In the genomic region with DNA sequence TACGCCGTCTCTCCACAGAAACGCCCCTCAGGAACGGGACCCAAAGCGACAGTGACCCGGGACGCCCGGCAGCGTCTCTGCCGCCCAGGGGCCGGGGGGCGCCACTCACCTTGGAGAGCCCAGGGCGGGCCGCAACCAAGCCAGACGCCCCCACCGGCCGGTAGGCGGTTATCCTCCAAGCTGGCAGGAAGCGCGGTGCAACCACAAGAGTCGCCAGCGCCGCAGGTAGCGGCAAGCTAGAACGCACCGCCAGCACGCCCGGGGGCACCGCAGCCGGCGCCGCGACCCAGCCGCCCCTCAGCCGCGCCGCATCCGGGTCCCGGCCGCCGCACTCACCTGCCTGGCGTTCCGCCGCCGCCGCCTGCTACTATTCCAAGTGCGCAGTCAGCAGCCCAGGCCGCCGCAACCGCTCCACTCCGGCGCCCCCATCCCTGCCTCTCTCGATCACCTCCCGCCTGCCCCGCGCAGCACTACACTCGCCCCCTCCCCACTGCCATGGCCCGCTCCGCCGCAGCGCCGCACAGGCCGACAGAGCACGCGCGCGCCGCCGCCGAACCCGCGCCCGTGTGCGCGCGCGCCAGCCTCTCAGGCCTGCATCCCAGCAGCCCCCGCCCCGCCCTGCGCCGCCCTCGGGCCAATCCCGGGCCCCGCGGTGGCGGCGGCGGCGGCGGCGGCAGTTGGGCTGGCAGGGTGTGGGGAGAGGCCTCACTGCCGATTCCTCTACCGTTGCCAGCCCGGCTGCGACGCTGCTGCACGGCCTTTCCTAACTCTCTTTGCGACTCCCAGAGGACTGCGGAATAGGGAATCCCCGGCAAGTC, we compare ENCODE assay signal across 8 cellular contexts. TPM values are rescaled to one million over a fixed set of nuclear protein-coding genes. Genes with fewer than 3 reads are reported as not detected.
DNase-seq lines count a peak whose midpoint lies in the region; ATAC-seq, FAIRE-seq and TF ChIP-seq lines count a peak whose summit lies in the region.

A gene (minus strand): TSS at position 570 of the 818 bp plus-strand sequence. CDS start 75,585 bp downstream, outside the sequence.

- peak within 1 kb of the TSS; percentile 97 for H3K27ac Mint-ChIP-seq in activated naive CD4-positive, alpha-beta T cell treated with anti-CD3 and anti-CD28 coated beads, Interleukin-2, amount 50 U/mL, for 24 hours

- H4K20me1 ChIP-seq in HCT116 (ENCODE audit: insufficient read depth) = no peaks in the 10 kb centered on the region

- peak within 1 kb of the TSS; percentile 72 for H3K9ac ChIP-seq in HCT116 (ENCODE audit: low read length)

- H3K36me3 Mint-ChIP-seq in activated naive CD4-positive, alpha-beta T cell treated with anti-CD3 and anti-CD28 coated beads, Interleukin-2, amount 50 U/mL, for 24 hours = peaks cover 3% of the 10 kb centered on the region

- CTCF ChIA-PET in HCT116 (lab: Charles Lee) = interaction anchor here (0.9 kb wide), 1 partner anchor 81 kb away, joined by 4 read pairs; no protein-coding TSS in a partner anchor

- RAD21 ChIA-PET in HCT116 (lab: Charles Lee; ENCODE audit: low non-redundant PET in 1 of 2, low total read pairs in 2 of 2, uncharacterized antibody in 2 of 2, unreplicated experiment in 2 of 2) = no interaction called here

- peak within 1 kb of the TSS; percentile 93 for H3K27ac ChIP-seq in HCT116 (ENCODE audit: low read depth, low read length)
- H3K27ac ChIP-seq in pancreas = peak within 1 kb of the TSS; percentile 75 to 96 (median 94)
- peak within 1 kb of the TSS; percentile 88 to 98 (median 95) for H3K27ac ChIP-seq in thyroid gland

- H3K4me1 Mint-ChIP-seq in activated naive CD4-positive, alpha-beta T cell treated with anti-CD3 and anti-CD28 coated beads, Interleukin-2, amount 50 U/mL, for 24 hours = peaks cover 28% of the 10 kb centered on the region

- TF ChIP-seq CTCF in HCT116 (IDR thresholded peaks at IDR 0.05 in 2 of 3, conservative IDR thresholded peaks at IDR 0.05 in 1 of 3; ENCODE audit: borderline replicate concordance in 1 of 3, insufficient read depth in 1 of 3, low read depth in 2 of 3, low read length in 2 of 3) (peak in 2 of 3 experiments; percentile 32 to 50; a peak in 4 of 6 replicates), pancreas (IDR thresholded peaks at IDR 0.05) (peak in 1 of 4 donors; percentile 20), thyroid gland (IDR thresholded peaks at IDR 0.05) (peak in 3 of 6 experiments; percentile 4 to 34 (median 30))

- no peaks in the 10 kb centered on the region for H3K9me3 ChIP-seq in HCT116 (ENCODE audit: control insufficient read depth in 1 of 2, insufficient read depth in 1 of 2, low read depth in 1 of 2, low read length in 2 of 2)
- no peaks in the 10 kb centered on the region for H3K9me3 ChIP-seq in pancreas
- H3K9me3 ChIP-seq in thyroid gland = no peaks in the 10 kb centered on the region

- H3K27me3 Mint-ChIP-seq in activated naive CD4-positive, alpha-beta T cell treated with anti-CD3 and anti-CD28 coated beads, Interleukin-2, amount 50 U/mL, for 24 hours = no peaks in the 10 kb centered on the region

- POLR2A ChIA-PET in HCT116 (lab: Charles Lee) = interaction anchor here (1.2 kb wide), 1 partner anchor 29 kb away, joined by 4 read pairs; no protein-coding TSS in a partner anchor

- no peaks in the 10 kb centered on the region for H3K9me3 Mint-ChIP-seq in activated naive CD4-positive, alpha-beta T cell treated with anti-CD3 and anti-CD28 coated beads, Interleukin-2, amount 50 U/mL, for 24 hours

- no TSS peak for BruUV-seq in HCT116 (replicated peaks; lab: Mats Ljungman, UMichigan)

- WGBS in pancreas, 2 donors = 0 to 1% methylated on average over 73 to 100 of the region's 100 CpGs
- WGBS in thyroid gland, 2 donors = 0 to 3% methylated on average over 12 to 36 of the region's 100 CpGs

- H3K4me2 ChIP-seq in HCT116 (ENCODE audit: low read length) = peak within 1 kb of the TSS; percentile 84

- H2AFZ ChIP-seq in HCT116 (ENCODE audit: low read depth, low read length, poor library complexity, severe bottlenecking) = no peak within 1 kb of the TSS

- TF ChIP-seq RAD21 in HCT116 (IDR thresholded peaks at IDR 0.05; ENCODE audit: low read depth) = peak; percentile 37

- peaks cover 9 to 19% of the 10 kb centered on the region in 2 experiments for H3K4me1 ChIP-seq in HCT116 (ENCODE audit: control insufficient read depth in 1 of 2, insufficient read depth in 2 of 2, low read length in 2 of 2)
- peaks cover 0 to 12% (median 0%) of the 10 kb centered on the region in 3 donors for H3K4me1 ChIP-seq in pancreas
- peaks cover 22 to 24% of the 10 kb centered on the region in 2 donors for H3K4me1 ChIP-seq in thyroid gland

- intact Hi-C loops in HCT116 (cut with micrococcal nuclease) (loop anchor here (1.0 to 5.0 kb wide), 2 partner anchors 29 to 83 kb away; no protein-coding TSS in a partner anchor), pancreas (cut with DNase I) (no loop called here), thyroid gland (cut with DNase I) (loop anchor here (10.0 kb wide), 1 partner anchor 80 kb away; no protein-coding TSS in a partner anchor)

- peak; percentile 94 for ATAC-seq in HCT116
- peak; percentile 98 for ATAC-seq in SK-N-SH treated with all-trans-retinoic acid at 6 μM for 48 hours
- peak; percentile 94 to 98 (median 96) for ATAC-seq in pancreas

- peaks cover 48% of the 10 kb centered on the region for H3K79me2 ChIP-seq in HCT116 (ENCODE audit: insufficient read depth, low read length)

- peak; percentile 56 for DNase-seq in GM04504 (ENCODE audit: low read depth)
- DNase-seq in HCT116 (ENCODE audit: low read depth, low spot score) = peak; percentile 44
- peak; percentile 73 for DNase-seq in MV-4-11 (lab: John Stamatoyannopoulos, UW)
- peak; percentile 91 for DNase-seq in glomerular visceral epithelial cell (ENCODE audit: extremely low spot score)
- peak; percentile 90 to 95 (median 93) for DNase-seq in pancreas
- peak; percentile 93 to 94 for DNase-seq in thyroid gland

- FAIRE-seq in pancreas (lab: Jason Lieb, UNC) = no peak

- peak; percentile 93 for TF ChIP-seq POLR2A in HCT116 (IDR thresholded peaks at IDR 0.05; ENCODE audit: borderline replicate concordance, extremely low read depth, insufficient read depth, insufficient read length)
- peak; percentile 45 to 98 for TF ChIP-seq POLR2A in thyroid gland (IDR thresholded peaks at IDR 0.05)

- H3K4me3 Mint-ChIP-seq in activated naive CD4-positive, alpha-beta T cell treated with anti-CD3 and anti-CD28 coated beads, Interleukin-2, amount 50 U/mL, for 24 hours = peak within 1 kb of the TSS; percentile 98

- no peaks in the 10 kb centered on the region for H3K9me2 ChIP-seq in HCT116 (ENCODE audit: insufficient read depth)

- H3K4me3 ChIP-seq in HCT116 (replicated peaks in 1 of 2; ENCODE audit: low read depth in 1 of 2, low read length in 2 of 2) (peak within 1 kb of the TSS; percentile 67 to 71), pancreas (peak within 1 kb of the TSS; percentile 77 to 98 (median 90)), thyroid gland (replicated peaks in 1 of 3) (peak within 1 kb of the TSS; percentile 41 to 85 (median 70))

- H3K36me3 ChIP-seq in HCT116 (ENCODE audit: control insufficient read depth in 1 of 2, insufficient read depth in 2 of 2, low read length in 2 of 2) = no peaks in the 10 kb centered on the region
- H3K36me3 ChIP-seq in pancreas = no peaks in the 10 kb centered on the region
- H3K36me3 ChIP-seq in thyroid gland = no peaks in the 10 kb centered on the region

- H3K27me3 ChIP-seq in HCT116 (ENCODE audit: insufficient read depth, low read length) (no peaks in the 10 kb centered on the region), pancreas (no peaks in the 10 kb centered on the region), thyroid gland (no peaks in the 10 kb centered on the region)

TF ChIP-seq in HCT116, 20 proteins besides CTCF, POLR2A, EP300 and RAD21 (continues in another document):
- TF ChIP-seq TCF7L2 (IDR thresholded peaks at IDR 0.05; ENCODE audit: borderline replicate concordance, extremely low read depth, insufficient read depth, insufficient read length) (peak; percentile 22), SRF (IDR thresholded peaks at IDR 0.05; ENCODE audit: low read depth) (no peak), EZH2phosphoT487 (IDR thresholded peaks at IDR 0.05; ENCODE audit: borderline replicate concordance) (no peak), YY1 (IDR thresholded peaks at IDR 0.05; ENCODE audit: extremely low read depth, insufficient replicate concordance, low read depth, low read length) (peak; percentile 13), ELF1 (IDR thresholded peaks at IDR 0.05; ENCODE audit: borderline replicate concordance, low read depth) (no peak), CEBPB (IDR thresholded peaks at IDR 0.05; ENCODE audit: low read depth) (no peak)
- TF ChIP-seq, protein P1, sequence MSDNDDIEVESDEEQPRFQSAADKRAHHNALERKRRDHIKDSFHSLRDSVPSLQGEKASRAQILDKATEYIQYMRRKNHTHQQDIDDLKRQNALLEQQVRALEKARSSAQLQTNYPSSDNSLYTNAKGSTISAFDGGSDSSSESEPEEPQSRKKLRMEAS (IDR thresholded peaks at IDR 0.05) = 0 out of 2 replicates have a peak, but pooled peaks have one; percentile 23

TF ChIP-seq in SK-N-SH treated with all-trans-retinoic acid at 6 μM for 48 hours, 23 proteins besides CTCF, POLR2A, EP300 and RAD21 (continues in another document):
- no peak for TF ChIP-seq SNAI2 (CRISPR knock-in tag; IDR thresholded peaks at IDR 0.05)
- no peak for TF ChIP-seq PPARA (CRISPR knock-in tag; IDR thresholded peaks at IDR 0.05; ENCODE audit: borderline replicate concordance)
- TF ChIP-seq, protein P2, sequence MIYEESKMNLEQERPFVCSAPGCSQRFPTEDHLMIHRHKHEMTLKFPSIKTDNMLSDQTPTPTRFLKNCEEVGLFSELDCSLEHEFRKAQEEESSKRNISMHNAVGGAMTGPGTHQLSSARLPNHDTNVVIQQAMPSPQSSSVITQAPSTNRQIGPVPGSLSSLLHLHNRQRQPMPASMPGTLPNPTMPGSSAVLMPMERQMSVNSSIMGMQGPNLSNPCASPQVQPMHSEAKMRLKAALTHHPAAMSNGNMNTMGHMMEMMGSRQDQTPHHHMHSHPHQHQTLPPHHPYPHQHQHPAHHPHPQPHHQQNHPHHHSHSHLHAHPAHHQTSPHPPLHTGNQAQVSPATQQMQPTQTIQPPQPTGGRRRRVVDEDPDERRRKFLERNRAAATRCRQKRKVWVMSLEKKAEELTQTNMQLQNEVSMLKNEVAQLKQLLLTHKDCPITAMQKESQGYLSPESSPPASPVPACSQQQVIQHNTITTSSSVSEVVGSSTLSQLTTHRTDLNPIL (CRISPR knock-in tag; IDR thresholded peaks at IDR 0.05; ENCODE audit: low read depth) = no peak
- TF ChIP-seq TCF4 (CRISPR knock-in tag; IDR thresholded peaks at IDR 0.05; ENCODE audit: borderline replicate concordance) = no peak
- TF ChIP-seq ZNF70 (CRISPR knock-in tag; IDR thresholded peaks at IDR 0.05) = no peak

RNA-seq across cellular contexts. Expression of the gene that starts here (rescaled TPM):
- total RNA-seq in HCT116 (2021; ENCODE audit: unreplicated experiment) (44.3 TPM), pancreas (10 to 100 TPM; 23.0 to 36.4 (median 25.4) TPM), thyroid gland (10 to 100 TPM; 60.2 to 90.0 (median 78.5) TPM)
- polyA plus RNA-seq in HCT116 (2012) = 14.9 and 19.6 TPM in 2 replicates
- 1 to 10 TPM; 8.2 to 9.7 TPM for polyA plus RNA-seq in pancreas

Comparison
In these comparisons a context has a peak if more than half of its experiments do, and no peak if none do; other contexts are left out.
1. Peak in every context shown above with its lines: DNase-seq, ATAC-seq, H3K4me3 ChIP-seq and H3K27ac ChIP-seq.
2. intact Hi-C loops: an anchor here in HCT116 (1.0 to 5.0 kb wide) and thyroid gland (10.0 kb wide); none called in pancreas.